17 cellular contexts compared by ENCODE assay signal in genomic region chr12:86671001-86671400, GRCh38.
DNase-seq lines count a peak whose midpoint lies in the region; ATAC-seq and TF ChIP-seq lines count a peak whose summit lies in the region.
"Had no signal": no experiment of that assay in that cellular context is flagged by ENCODE, and none has a peak within 500 bp of the region (broad histone marks: within the 10 kb centered on the region; RNA-seq: fewer than 3 reads in every experiment).

No MANE protein-coding gene starts in this region.

- H3K79me2 ChIP-seq in HCT116 (ENCODE audit: insufficient read depth, low read length) (no peaks in the 10 kb centered on the region), neural progenitor cell (ENCODE audit: low read depth) (no peaks in the 10 kb centered on the region)

- H3K9me2 ChIP-seq in HCT116 (ENCODE audit: insufficient read depth): no peaks in the 10 kb centered on the region

- POLR2A ChIA-PET in HCT116 (lab: Charles Lee): no interaction called here

- TF ChIP-seq CTCF in HCT116 (IDR thresholded peaks at IDR 0.05 in 2 of 3, conservative IDR thresholded peaks at IDR 0.05 in 1 of 3; ENCODE audit: borderline replicate concordance in 1 of 3, insufficient read depth in 1 of 3, low read depth in 2 of 3, low read length in 2 of 3) (no peak), brain (conservative IDR thresholded peaks at IDR 0.05) (no peak), neural progenitor cell (IDR thresholded peaks at IDR 0.05) (no peak), osteocyte (IDR thresholded peaks at IDR 0.05) (no peak), suprapubic skin (IDR thresholded peaks at IDR 0.05) (no peak)

- CTCF ChIA-PET in HCT116 (lab: Charles Lee): no interaction called here

- H4K20me1 ChIP-seq in HCT116 (ENCODE audit: insufficient read depth) (no peaks in the 10 kb centered on the region), neural progenitor cell (ENCODE audit: low read depth) (no peaks in the 10 kb centered on the region)

- H3K4me1 ChIP-seq in HCT116 (ENCODE audit: control insufficient read depth in 1 of 2, insufficient read depth in 2 of 2, low read length in 2 of 2) (peaks cover 6 to 7% of the 10 kb centered on the region in 2 experiments; a peak in 2 of 4 replicates), neural progenitor cell (no peaks in the 10 kb centered on the region), suprapubic skin (peaks cover 5% of the 10 kb centered on the region)

- H3K36me3 Mint-ChIP-seq in brain (no peaks in the 10 kb centered on the region), neural progenitor cell (no peaks in the 10 kb centered on the region), osteocyte (ENCODE audit: unreplicated experiment) (no peaks in the 10 kb centered on the region)
- H3K36me3 Mint-ChIP-seq: CD4-positive, alpha-beta memory T cell had no signal

- no peak overlapping the region for H3K4me3 ChIP-seq in HCT116 (replicated peaks in 1 of 2; ENCODE audit: low read depth in 1 of 2, low read length in 2 of 2)
- no peak overlapping the region for H3K4me3 ChIP-seq in neural progenitor cell
- H3K4me3 ChIP-seq in suprapubic skin: no peak overlapping the region
- H3K4me3 ChIP-seq: A549, GM23248 had no signal

- no peak for TF ChIP-seq EP300 in suprapubic skin (IDR thresholded peaks at IDR 0.05)

- no peak overlapping the region for H3K4me3 Mint-ChIP-seq in brain
- H3K4me3 Mint-ChIP-seq in neural progenitor cell: no peak overlapping the region
- H3K4me3 Mint-ChIP-seq in osteocyte (ENCODE audit: unreplicated experiment): no peak overlapping the region
- H3K4me3 Mint-ChIP-seq: CD4-positive, alpha-beta memory T cell had no signal

- H3K27ac Mint-ChIP-seq in brain: peak overlapping the region in 3 of 5 experiments; percentile 7 to 80 (median 9)
- H3K27ac Mint-ChIP-seq in neural progenitor cell: peak overlapping the region; percentile 78
- peak overlapping the region; percentile 65 for H3K27ac Mint-ChIP-seq in osteocyte (ENCODE audit: unreplicated experiment)
- H3K27ac Mint-ChIP-seq: CD4-positive, alpha-beta memory T cell had no signal

- H3K9me3 ChIP-seq in HCT116 (ENCODE audit: control insufficient read depth in 1 of 2, insufficient read depth in 1 of 2, low read depth in 1 of 2, low read length in 2 of 2): no peaks in the 10 kb centered on the region
- no peaks in the 10 kb centered on the region for H3K9me3 ChIP-seq in neural progenitor cell (ENCODE audit: low read depth)
- no peaks in the 10 kb centered on the region for H3K9me3 ChIP-seq in suprapubic skin
- H3K9me3 ChIP-seq: A549 had no signal

- H3K9me3 Mint-ChIP-seq in brain: peaks cover 0 to 5% (median 0%) of the 10 kb centered on the region in 5 experiments
- no peaks in the 10 kb centered on the region for H3K9me3 Mint-ChIP-seq in neural progenitor cell
- H3K9me3 Mint-ChIP-seq in osteocyte (ENCODE audit: unreplicated experiment): no peaks in the 10 kb centered on the region

- no peaks in the 10 kb centered on the region for H3K36me3 ChIP-seq in HCT116 (ENCODE audit: control insufficient read depth in 1 of 2, insufficient read depth in 2 of 2, low read length in 2 of 2)
- H3K36me3 ChIP-seq in neural progenitor cell: no peaks in the 10 kb centered on the region
- H3K36me3 ChIP-seq in suprapubic skin: no peaks in the 10 kb centered on the region

- TF ChIP-seq RAD21 in HCT116 (IDR thresholded peaks at IDR 0.05; ENCODE audit: low read depth): no peak

- H3K4me2 ChIP-seq in HCT116 (ENCODE audit: low read length) (no peak overlapping the region), neural progenitor cell (no peak overlapping the region)
- H3K4me2 ChIP-seq: A549 had no signal

- no TSS peak for BruUV-seq in HCT116 (replicated peaks; lab: Mats Ljungman, UMichigan)

- no peak overlapping the region for H3K27ac ChIP-seq in HCT116 (ENCODE audit: low read depth, low read length)
- no peak overlapping the region for H3K27ac ChIP-seq in neural progenitor cell
- H3K27ac ChIP-seq in suprapubic skin: no peak overlapping the region
- H3K27ac ChIP-seq: A549, GM23248 had no signal

- TF ChIP-seq POLR2A in HCT116 (IDR thresholded peaks at IDR 0.05; ENCODE audit: borderline replicate concordance, extremely low read depth, insufficient read depth, insufficient read length) (no peak), suprapubic skin (IDR thresholded peaks at IDR 0.05) (no peak)

- H3K9ac ChIP-seq in HCT116 (ENCODE audit: low read length) (no peak overlapping the region), neural progenitor cell (no peak overlapping the region)
- H3K9ac ChIP-seq: GM23248 had no signal

- H3K27me3 ChIP-seq in HCT116 (ENCODE audit: insufficient read depth, low read length) (no peaks in the 10 kb centered on the region), neural progenitor cell (no peaks in the 10 kb centered on the region), suprapubic skin (no peaks in the 10 kb centered on the region)

- H2AFZ ChIP-seq in HCT116 (ENCODE audit: low read depth, low read length, poor library complexity, severe bottlenecking) (peak overlapping the region; percentile 1), neural progenitor cell (replicated peaks) (no peak overlapping the region)
- H2AFZ ChIP-seq: GM23248 had no signal

- intact Hi-C loops in HCT116 (cut with micrococcal nuclease): no loop called here

- no peak for ATAC-seq in HCT116
- ATAC-seq: A549 had no signal

- RAD21 ChIA-PET in HCT116 (lab: Charles Lee; ENCODE audit: low non-redundant PET in 1 of 2, low total read pairs in 2 of 2, uncharacterized antibody in 2 of 2, unreplicated experiment in 2 of 2): no interaction called here

- H3F3A ChIP-seq in neural progenitor cell (ENCODE audit: low read depth): no peaks in the 10 kb centered on the region

- DNase-seq in HCT116 (ENCODE audit: low read depth, low spot score): no peak
- DNase-seq in neural progenitor cell (ENCODE audit: low spot score): no peak
- no peak for DNase-seq in osteocyte (ENCODE audit: extremely low spot score, unreplicated experiment)
- no peak for DNase-seq in DMS153 treated with DMSO at 0.1 percent for 48 hours (lab: John Stamatoyannopoulos, UW; ENCODE audit: unreplicated experiment)
- DNase-seq in suprapubic skin (ENCODE audit: low spot score in 2 of 2): no peak
- no peak for DNase-seq in epidermal melanocyte (ENCODE audit: insufficient read length, low spot score)
- DNase-seq: 8988T; C1 segment of cervical spinal cord; Calu3; CD4-positive, alpha-beta memory T cell; COR-L47; DND-41; GM23248; H7; HCEC 1CT had no signal

- H3K4me1 Mint-ChIP-seq in brain (peaks cover 17% of the 10 kb centered on the region), neural progenitor cell (peaks cover 35% of the 10 kb centered on the region), osteocyte (ENCODE audit: unreplicated experiment) (peaks cover 32% of the 10 kb centered on the region)
- H3K4me1 Mint-ChIP-seq: CD4-positive, alpha-beta memory T cell had no signal

- 75% methylated on average over 4 of the region's 4 CpGs for WGBS in suprapubic skin

- peaks cover 3% of the 10 kb centered on the region for H3K27me3 Mint-ChIP-seq in brain
- peaks cover 3% of the 10 kb centered on the region for H3K27me3 Mint-ChIP-seq in neural progenitor cell (ENCODE audit: insufficient read depth, low read depth)
- no peaks in the 10 kb centered on the region for H3K27me3 Mint-ChIP-seq in osteocyte (ENCODE audit: unreplicated experiment)
- H3K27me3 Mint-ChIP-seq: CD4-positive, alpha-beta memory T cell had no signal

TF ChIP-seq in HCT116, 20 proteins besides CTCF, POLR2A, EP300 and RAD21:
- no peak for TF ChIP-seq JUND (IDR thresholded peaks at IDR 0.05)

Comparison
In these comparisons a context has a peak if more than half of its experiments do, and no peak if none do; other contexts are left out.
1. H3K27ac Mint-ChIP-seq: peak in every context shown above with its lines; median percentile 78 in neural progenitor cell; 65 in osteocyte; 9 in brain.